ENCODE assay signal across 8 cellular contexts in the genomic region with DNA sequence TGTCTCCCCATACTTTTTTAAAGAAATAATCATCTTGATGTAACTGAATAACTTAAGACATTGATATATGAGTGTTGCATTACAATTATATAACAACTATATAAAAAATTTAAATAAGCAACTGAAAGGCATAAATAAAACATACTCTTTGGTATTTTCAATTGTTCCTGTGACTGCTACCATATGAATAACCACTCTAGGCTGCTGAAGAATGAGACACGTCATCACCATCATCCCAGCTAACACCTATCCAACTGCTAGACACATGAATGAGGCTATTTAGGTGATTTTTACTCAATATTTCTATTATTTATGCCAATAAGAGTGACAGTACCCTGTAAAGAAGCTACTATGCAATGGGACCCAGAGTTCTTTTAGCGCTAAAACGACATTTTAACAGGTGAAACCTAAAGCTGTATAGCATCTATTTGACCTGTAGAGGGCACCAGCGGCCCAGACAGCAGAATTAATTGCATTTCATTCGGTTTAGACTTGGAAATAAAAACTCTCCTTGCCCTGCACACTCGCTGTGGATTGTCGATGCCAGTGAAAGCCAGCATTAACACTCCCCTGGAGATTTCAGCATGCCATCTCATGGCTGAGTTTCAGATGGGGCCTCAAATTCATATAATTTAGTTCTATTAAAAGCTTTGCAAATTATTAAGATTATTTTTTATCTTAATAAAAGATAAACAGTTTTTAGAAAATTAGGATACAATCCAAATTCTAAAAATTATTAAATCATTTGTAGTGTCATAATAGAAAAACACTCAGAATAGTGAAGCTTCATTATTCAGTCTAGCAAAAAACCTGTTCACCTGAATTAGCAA.
DNase-seq lines count a peak whose midpoint lies in the region; ATAC-seq lines count a peak whose summit lies in the region.

No MANE protein-coding gene starts in this region.

- peak; percentile 79 for ATAC-seq in GM21447 (IDR thresholded peaks at IDR 0.05; ENCODE audit: unreplicated experiment)
- ATAC-seq in HG03575 (IDR thresholded peaks at IDR 0.05; ENCODE audit: extremely low read depth, insufficient number of reproducible peaks, low FRiP score, unreplicated experiment): peak; percentile 71

- in situ Hi-C loops in G401 (cut with HindIII; ENCODE audit: low sequenced_read_pairs): no loop called here

- DNase-seq in G401 (ENCODE audit: low spot score) (peak; percentile 84), NCI-H526 treated with DMSO at 0.1 percent for 48 hours (lab: John Stamatoyannopoulos, UW) (peak; percentile 61), glomerular visceral epithelial cell (ENCODE audit: extremely low spot score) (peak; percentile 80), pulmonary artery endothelial cell (ENCODE audit: low read depth, low spot score) (peak; percentile 15), NK-92 (lab: John Stamatoyannopoulos, UW; ENCODE audit: unreplicated experiment) (no peak)
- DNase-seq in activated T-cell treated with anti-CD3 and anti-CD28 coated beads, Interleukin-2, amount 50 U/mL, for 48 hours: peak; percentile 42 to 58
